Comparison of ENCODE assay signal across 29 cellular contexts in genomic region chr9:134987376-134987775, GRCh38.
"Had no signal": no experiment of that assay in that cellular context is flagged by ENCODE, and none has a peak within 500 bp of the region (broad histone marks: within the 10 kb centered on the region; RNA-seq: fewer than 3 reads in every experiment).

No MANE protein-coding gene starts in this region.

- H3K4me3 ChIP-seq: heart right ventricle, hepatocyte, lower lobe of right lung, neural progenitor cell, ovary, prostate gland, sigmoid colon, spleen, tibial nerve, vagina had no signal

- H3K27me3 ChIP-seq: hepatocyte, neural progenitor cell, ovary, tibial nerve, vagina had no signal

- FAIRE-seq: small intestine had no signal

- H3K4me1 Mint-ChIP-seq: mesothelial cell of epicardium; natural killer cell; stimulated activated effector memory CD8-positive, alpha-beta T cell treated with anti-CD3 and anti-CD28 coated beads, Interleukin-12 subunit alpha, Interleukin-12 subunit beta, amount 100 ng/mL, for 72 hours had no signal

- H3K9ac ChIP-seq: neural progenitor cell had no signal

- H3K36me3 ChIP-seq: heart right ventricle, lower lobe of right lung, neural progenitor cell, neutrophil, ovary, prostate gland, sigmoid colon, spleen, tibial nerve, vagina had no signal

- H3K9me3 Mint-ChIP-seq: type B pancreatic cell had no signal

- H3K36me3 Mint-ChIP-seq: mesothelial cell of epicardium; natural killer cell; neural progenitor cell; stimulated activated effector memory CD8-positive, alpha-beta T cell treated with anti-CD3 and anti-CD28 coated beads, Interleukin-12 subunit alpha, Interleukin-12 subunit beta, amount 100 ng/mL, for 72 hours; type B pancreatic cell had no signal

- DNase-seq: heart right ventricle; islet precursor cell; kidney glomerular epithelial cell; left cardiac atrium; lower lobe of right lung; mammary epithelial cell; mesenchymal stem cell; naive B cell; natural killer cell; nephron progenitor cell; occipital lobe; right cardiac atrium; small intestine; stimulated activated CD4-positive, alpha-beta T cell treated with anti-CD3 and anti-CD28 coated beads, Interleukin-4, amount 100 ng/mL, for 24 hours; stimulated activated naive CD4-positive, alpha-beta T cell had no signal

- H3K4me1 ChIP-seq: lower lobe of right lung, neural progenitor cell, prostate gland, sigmoid colon, tibial nerve, vagina had no signal

- H3K9me3 ChIP-seq: neutrophil, ovary, prostate gland, vagina had no signal

- H3K27ac ChIP-seq: heart right ventricle, hepatocyte, lower lobe of right lung, neural progenitor cell, neutrophil, ovary, prostate gland, sigmoid colon, spleen, tibial nerve, vagina had no signal

- H3K27ac Mint-ChIP-seq: mesothelial cell of epicardium; natural killer cell; nephron progenitor cell; neural progenitor cell; stimulated activated effector memory CD8-positive, alpha-beta T cell treated with anti-CD3 and anti-CD28 coated beads, Interleukin-12 subunit alpha, Interleukin-12 subunit beta, amount 100 ng/mL, for 72 hours; stimulated activated naive CD8-positive, alpha-beta T cell treated with anti-CD3 and anti-CD28 coated beads, Interleukin-15, Interleukin-2, amounts not matched to agents 100 ng/mL and 50 ng/mL, for 24 hours; type B pancreatic cell had no signal

- ATAC-seq: heart right ventricle; left cardiac atrium; left lobe of liver; lower lobe of right lung; natural killer cell; right cardiac atrium; stimulated activated effector memory CD8-positive, alpha-beta T cell treated with anti-CD3 and anti-CD28 coated beads, Interleukin-12 subunit alpha, Interleukin-12 subunit beta, amount 100 ng/mL, for 72 hours had no signal

- H3K4me3 Mint-ChIP-seq: mesothelial cell of epicardium; natural killer cell; nephron progenitor cell; neural progenitor cell; stimulated activated effector memory CD8-positive, alpha-beta T cell treated with anti-CD3 and anti-CD28 coated beads, Interleukin-12 subunit alpha, Interleukin-12 subunit beta, amount 100 ng/mL, for 72 hours; stimulated activated naive CD8-positive, alpha-beta T cell treated with anti-CD3 and anti-CD28 coated beads, Interleukin-15, Interleukin-2, amounts not matched to agents 100 ng/mL and 50 ng/mL, for 24 hours; type B pancreatic cell had no signal

- H3K27me3 Mint-ChIP-seq: stimulated activated naive CD8-positive, alpha-beta T cell treated with anti-CD3 and anti-CD28 coated beads, Interleukin-15, Interleukin-2, amounts not matched to agents 100 ng/mL and 50 ng/mL, for 24 hours had no signal
